8 cellular contexts compared by ENCODE assay signal in the genomic region with DNA sequence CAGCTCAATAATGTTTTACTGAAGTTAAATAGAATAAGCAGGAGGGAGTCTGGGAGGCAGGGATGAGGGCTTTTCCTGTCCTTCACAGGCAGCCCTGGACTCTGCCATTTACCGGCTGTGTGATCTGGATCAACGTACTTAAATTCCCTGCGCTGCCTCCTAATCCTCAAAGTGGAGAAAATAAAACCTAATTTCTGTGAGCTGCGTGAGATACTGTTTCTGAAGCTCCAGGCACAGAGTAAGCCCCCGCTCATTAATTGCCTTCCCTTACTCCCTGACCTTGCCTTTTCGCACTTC. TPM values are rescaled to one million over a fixed set of nuclear protein-coding genes. Genes with fewer than 3 reads are reported as not detected.
DNase-seq lines count a peak whose midpoint lies in the region; ATAC-seq and TF ChIP-seq lines count a peak whose summit lies in the region.

No MANE protein-coding gene starts in this region.

- no peak overlapping the region for H3K9ac ChIP-seq in smooth muscle cell (ENCODE audit: low read depth)

- no peak for DNase-seq in HEK293T (ENCODE audit: extremely low spot score)
- no peak for DNase-seq in activated CD8-positive, alpha-beta T cell treated with anti-CD3 and anti-CD28 coated beads, Interleukin-2, amount 10 ng/mL, durations not matched to agents 7 days and 5 days
- no peak for DNase-seq in smooth muscle cell (lab: John Stamatoyannopoulos, UW; ENCODE audit: unreplicated experiment)
- DNase-seq in activated naive CD4-positive, alpha-beta T cell treated with anti-CD3 and anti-CD28 coated beads, Interleukin-2, amount 50 U/mL, for 72 hours (ENCODE audit: low spot score in 2 of 2): no peak
- no peak for DNase-seq in NOMO-1 treated with dmso at 0.1 percent for 144 hours (lab: John Stamatoyannopoulos, UW; ENCODE audit: unreplicated experiment)

- H3K27ac ChIP-seq in smooth muscle cell (ENCODE audit: low read depth): peak overlapping the region; percentile 65

- H3F3A ChIP-seq in smooth muscle cell (ENCODE audit: low read depth): no peaks in the 10 kb centered on the region

- H3K4me1 ChIP-seq in smooth muscle cell (ENCODE audit: low read depth): peaks cover 12% of the 10 kb centered on the region

- H3K4me1 Mint-ChIP-seq in activated CD8-positive, alpha-beta T cell treated with anti-CD3 and anti-CD28 coated beads, Interleukin-2, amount 10 ng/mL, durations not matched to agents 7 days and 5 days (ENCODE audit: low read depth): peaks cover 42% of the 10 kb centered on the region

- peak overlapping the region; percentile 60 for H3K27ac Mint-ChIP-seq in activated CD8-positive, alpha-beta T cell treated with anti-CD3 and anti-CD28 coated beads, Interleukin-2, amount 10 ng/mL, durations not matched to agents 7 days and 5 days
- peak overlapping the region in 1 of 2 donors; percentile 78 for H3K27ac Mint-ChIP-seq in activated naive CD4-positive, alpha-beta T cell treated with anti-CD3 and anti-CD28 coated beads, Interleukin-2, amount 50 U/mL, for 72 hours

- peak overlapping the region; percentile 51 for H2AFZ ChIP-seq in smooth muscle cell (ENCODE audit: low read depth)

- H3K4me2 ChIP-seq in smooth muscle cell: peak overlapping the region; percentile 94

- peaks cover 47% of the 10 kb centered on the region for H3K79me2 ChIP-seq in smooth muscle cell (ENCODE audit: low read depth)

- no peaks in the 10 kb centered on the region for H3K36me3 Mint-ChIP-seq in activated CD8-positive, alpha-beta T cell treated with anti-CD3 and anti-CD28 coated beads, Interleukin-2, amount 10 ng/mL, durations not matched to agents 7 days and 5 days (ENCODE audit: low read depth)
- H3K36me3 Mint-ChIP-seq in activated naive CD4-positive, alpha-beta T cell treated with anti-CD3 and anti-CD28 coated beads, Interleukin-2, amount 50 U/mL, for 72 hours: peaks cover 0 to 14% of the 10 kb centered on the region in 2 donors

- peaks cover 39% of the 10 kb centered on the region for H4K20me1 ChIP-seq in smooth muscle cell (ENCODE audit: low read depth)

- H3K4me3 Mint-ChIP-seq in activated CD8-positive, alpha-beta T cell treated with anti-CD3 and anti-CD28 coated beads, Interleukin-2, amount 10 ng/mL, durations not matched to agents 7 days and 5 days: peak overlapping the region; percentile 72

- no peak for ATAC-seq in activated CD8-positive, alpha-beta T cell treated with anti-CD3 and anti-CD28 coated beads, Interleukin-2, amount 10 ng/mL, durations not matched to agents 7 days and 5 days
- ATAC-seq in HG02623 (IDR thresholded peaks at IDR 0.05; ENCODE audit: unreplicated experiment) (no peak), HG03196 (IDR thresholded peaks at IDR 0.05; ENCODE audit: unreplicated experiment) (no peak)
- no peak for ATAC-seq in activated naive CD4-positive, alpha-beta T cell treated with anti-CD3 and anti-CD28 coated beads, Interleukin-2, amount 50 U/mL, for 72 hours

- H3K36me3 ChIP-seq in smooth muscle cell (ENCODE audit: low read depth): no peaks in the 10 kb centered on the region

- H3K9me3 ChIP-seq in iPS-18c (ENCODE audit: control insufficient read depth, insufficient read depth, low read length): peaks cover 4% of the 10 kb centered on the region
- H3K9me3 ChIP-seq in smooth muscle cell (replicated peaks; ENCODE audit: low read depth): no peaks in the 10 kb centered on the region

- H3K4me3 ChIP-seq in iPS-18c (ENCODE audit: insufficient read depth, low read depth, low read length) (peak overlapping the region; percentile 87; the same call in 1 of the 2 replicates), smooth muscle cell (peak overlapping the region; percentile 98)

- WGBS in smooth muscle cell (ENCODE audit: low lambda C conversion rate): 12% methylated on average over 6 of the region's 6 CpGs

- no peaks in the 10 kb centered on the region for H3K9me3 Mint-ChIP-seq in activated CD8-positive, alpha-beta T cell treated with anti-CD3 and anti-CD28 coated beads, Interleukin-2, amount 10 ng/mL, durations not matched to agents 7 days and 5 days (ENCODE audit: insufficient read depth)
- H3K9me3 Mint-ChIP-seq in activated naive CD4-positive, alpha-beta T cell treated with anti-CD3 and anti-CD28 coated beads, Interleukin-2, amount 50 U/mL, for 72 hours: no peaks in the 10 kb centered on the region

- no peak for TF ChIP-seq CTCF in smooth muscle cell (IDR thresholded peaks at IDR 0.05; ENCODE audit: borderline replicate concordance, insufficient read depth, poor library complexity, severe bottlenecking)

- H3K27me3 ChIP-seq in smooth muscle cell (ENCODE audit: low read depth): no peaks in the 10 kb centered on the region

- POLR2A ChIA-PET in HEK293T (lab: Yijun Ruan, JAX): interaction anchor here (0.7 to 2.6 kb wide), 8 partner anchors 8 to 682 kb away, joined by 3 to 13 read pairs (median 4); partner anchors contain the start of gene FAM162A
- POLR2A ChIA-PET in activated CD8-positive, alpha-beta T cell treated with anti-CD3 and anti-CD28 coated beads, Interleukin-2, amount 10 ng/mL, durations not matched to agents 7 days and 5 days (lab: Charles Lee): no interaction called here

- peaks cover 10% of the 10 kb centered on the region for H3K27me3 Mint-ChIP-seq in activated CD8-positive, alpha-beta T cell treated with anti-CD3 and anti-CD28 coated beads, Interleukin-2, amount 10 ng/mL, durations not matched to agents 7 days and 5 days (ENCODE audit: low read depth)

- CTCF ChIA-PET in HEK293T (lab: Yijun Ruan, JAX): no interaction called here
- CTCF ChIA-PET in activated CD8-positive, alpha-beta T cell treated with anti-CD3 and anti-CD28 coated beads, Interleukin-2, amount 10 ng/mL, durations not matched to agents 7 days and 5 days (lab: Charles Lee): interaction anchor here (0.5 to 1.5 kb wide), 4 partner anchors 10 to 586 kb away, joined by 3 to 5 read pairs (median 3); no protein-coding TSS in a partner anchor

TF ChIP-seq in HEK293T, 16 proteins besides CTCF, POLR2A, EP300 and RAD21:
- TF ChIP-seq L3MBTL2 (conservative IDR thresholded peaks at IDR 0.05) (peak; percentile 98), TARDBP (IDR thresholded peaks at IDR 0.05) (no peak), ARNT (IDR thresholded peaks at IDR 0.05) (no peak), CTBP1 (IDR thresholded peaks at IDR 0.05; ENCODE audit: borderline replicate concordance) (no peak), LEF1 (IDR thresholded peaks at IDR 0.05; ENCODE audit: borderline replicate concordance) (no peak)

RNA-seq across cellular contexts. Expression of gene PDIA5, which starts 0.3 kb away (rescaled TPM):
- total RNA-seq in activated CD8-positive, alpha-beta T cell treated with anti-CD3 and anti-CD28 coated beads, Interleukin-2, amount 10 ng/mL, durations not matched to agents 7 days and 5 days: 10 to 100 TPM in 1 of 2 experiments, 1 to 10 TPM in 1; 8.8 to 11.4 TPM
- 65.4 and 85.7 TPM in 2 replicates for total RNA-seq in smooth muscle cell
- polyA plus RNA-seq in smooth muscle cell: 96.9 and 102 TPM in 2 replicates
- total RNA-seq in activated naive CD4-positive, alpha-beta T cell treated with anti-CD3 and anti-CD28 coated beads, Interleukin-2, amount 50 U/mL, for 72 hours: 10 to 100 TPM in 1 of 2 donors, 1 to 10 TPM in 1; 5.5 to 20.0 TPM

RNA-seq across cellular contexts. Expression of gene SEMA5B, which starts 39.0 kb away (rescaled TPM):
- not detected for total RNA-seq in activated CD8-positive, alpha-beta T cell treated with anti-CD3 and anti-CD28 coated beads, Interleukin-2, amount 10 ng/mL, durations not matched to agents 7 days and 5 days
- total RNA-seq in smooth muscle cell: 3.0 TPM in 1 of 2 replicates, not detected in the other
- polyA plus RNA-seq in smooth muscle cell: 0.92 TPM in 1 of 2 replicates, not detected in the other
- total RNA-seq in activated naive CD4-positive, alpha-beta T cell treated with anti-CD3 and anti-CD28 coated beads, Interleukin-2, amount 50 U/mL, for 72 hours: not detected
